Comparison of ENCODE assay signal across 3 cellular contexts in genomic region chr4:73589261-73589847, GRCh38.
TF ChIP-seq lines count a peak whose summit lies in the region.

No MANE protein-coding gene starts in this region.

TF ChIP-seq in liver, 16 proteins besides CTCF, POLR2A, EP300 and RAD21:
- TF ChIP-seq FOXA1 (IDR thresholded peaks at IDR 0.05) (peak; percentile 40), ATF3 (IDR thresholded peaks at IDR 0.05) (no peak), NR2F2 (IDR thresholded peaks at IDR 0.05) (no peak), REST (IDR thresholded peaks at IDR 0.05) (no peak), EGR1 (IDR thresholded peaks at IDR 0.05; ENCODE audit: low read depth in 2 of 2) (peak in 1 of 2 donors; percentile 12), GABPA (IDR thresholded peaks at IDR 0.05 in 1 of 2, conservative IDR thresholded peaks at IDR 0.05 in 1 of 2) (no peak), SP1 (IDR thresholded peaks at IDR 0.05) (no peak), HNF4A (conservative IDR thresholded peaks at IDR 0.05) (peak; percentile 60 to 79), JUND (IDR thresholded peaks at IDR 0.05) (peak; percentile 15 to 26), RXRA (IDR thresholded peaks at IDR 0.05) (peak in 1 of 2 donors; percentile 66), TAF1 (conservative IDR thresholded peaks at IDR 0.05) (no peak), HNF4G (IDR thresholded peaks at IDR 0.05) (no peak), MAX (IDR thresholded peaks at IDR 0.05) (peak; percentile 38), ZBTB33 (IDR thresholded peaks at IDR 0.05) (peak; percentile 62), YY1 (IDR thresholded peaks at IDR 0.05) (peak; percentile 64), FOXA2 (IDR thresholded peaks at IDR 0.05) (peak; percentile 57)

TF ChIP-seq in HepG2, 621 proteins besides CTCF, POLR2A, EP300 and RAD21:
- TF ChIP-seq ZNF839 (CRISPR knock-in tag; IDR thresholded peaks at IDR 0.05; ENCODE audit: borderline replicate concordance) (no peak), ZFP41 (CRISPR knock-in tag; IDR thresholded peaks at IDR 0.05; ENCODE audit: borderline replicate concordance) (no peak), KMT2B (CRISPR knock-in tag; IDR thresholded peaks at IDR 0.05) (no peak), HBP1 (CRISPR knock-in tag; IDR thresholded peaks at IDR 0.05; ENCODE audit: low read depth) (no peak), PREB (CRISPR knock-in tag; IDR thresholded peaks at IDR 0.05) (no peak)

TF ChIP-seq in K562, 482 proteins besides CTCF, POLR2A, EP300 and RAD21:
- TF ChIP-seq KAT2B (IDR thresholded peaks at IDR 0.05; ENCODE audit: low read depth, low read length) (no peak), CBX1 (IDR thresholded peaks at IDR 0.05; ENCODE audit: low read depth) (no peak), PBX2 (CRISPR knock-in tag; IDR thresholded peaks at IDR 0.05; ENCODE audit: low read depth) (no peak), PBX2 (tag; conservative IDR thresholded peaks at IDR 0.05; ENCODE audit: low read depth) (peak; percentile 66), CEBPG (CRISPR knock-in tag; IDR thresholded peaks at IDR 0.05) (no peak), CEBPG (tag; conservative IDR thresholded peaks at IDR 0.05 in 1 of 2, IDR thresholded peaks at IDR 0.05 in 1 of 2) (0 out of 4 replicates have a peak, but pooled peaks of 1 of the 2 experiments have one; percentile 39), TOE1 (IDR thresholded peaks at IDR 0.05; ENCODE audit: borderline replicate concordance) (no peak), TOE1 (CRISPR knock-in tag; IDR thresholded peaks at IDR 0.05; ENCODE audit: borderline replicate concordance, low read depth) (no peak), FOXA3 (CRISPR knock-in tag; conservative IDR thresholded peaks at IDR 0.05 in 1 of 2, IDR thresholded peaks at IDR 0.05 in 1 of 2) (peak in 1 of 2 experiments; percentile 46; a peak in 2 of 4 replicates), ZNF561 (CRISPR knock-in tag; conservative IDR thresholded peaks at IDR 0.05) (no peak), BRD9 (IDR thresholded peaks at IDR 0.05; ENCODE audit: low read depth, partially characterized antibody) (no peak), PKNOX1 (IDR thresholded peaks at IDR 0.05) (peak; percentile 91), HDAC6 (IDR thresholded peaks at IDR 0.05; ENCODE audit: low read depth, low read length) (no peak), ERF (CRISPR knock-in tag; IDR thresholded peaks at IDR 0.05) (no peak), TGIF2 (CRISPR knock-in tag; IDR thresholded peaks at IDR 0.05) (no peak), MAFG (tag; conservative IDR thresholded peaks at IDR 0.05) (0 out of 2 replicates have a peak, but pooled peaks have one; percentile 13), ZNF449 (CRISPR knock-in tag; IDR thresholded peaks at IDR 0.05) (no peak), MEIS2 (IDR thresholded peaks at IDR 0.05; ENCODE audit: partially characterized antibody) (peak; percentile 50), CTBP1 (IDR thresholded peaks at IDR 0.05; ENCODE audit: borderline replicate concordance) (no peak), ATF1 (CRISPR knock-in tag; IDR thresholded peaks at IDR 0.05) (no peak), ATF1 (tag; IDR thresholded peaks at IDR 0.05) (peak; percentile 34; the same call in 1 of the 2 replicates), MLX (CRISPR knock-in tag; conservative IDR thresholded peaks at IDR 0.05) (no peak)
